Comparison of ENCODE assay signal across 8 cellular contexts in the genomic region with DNA sequence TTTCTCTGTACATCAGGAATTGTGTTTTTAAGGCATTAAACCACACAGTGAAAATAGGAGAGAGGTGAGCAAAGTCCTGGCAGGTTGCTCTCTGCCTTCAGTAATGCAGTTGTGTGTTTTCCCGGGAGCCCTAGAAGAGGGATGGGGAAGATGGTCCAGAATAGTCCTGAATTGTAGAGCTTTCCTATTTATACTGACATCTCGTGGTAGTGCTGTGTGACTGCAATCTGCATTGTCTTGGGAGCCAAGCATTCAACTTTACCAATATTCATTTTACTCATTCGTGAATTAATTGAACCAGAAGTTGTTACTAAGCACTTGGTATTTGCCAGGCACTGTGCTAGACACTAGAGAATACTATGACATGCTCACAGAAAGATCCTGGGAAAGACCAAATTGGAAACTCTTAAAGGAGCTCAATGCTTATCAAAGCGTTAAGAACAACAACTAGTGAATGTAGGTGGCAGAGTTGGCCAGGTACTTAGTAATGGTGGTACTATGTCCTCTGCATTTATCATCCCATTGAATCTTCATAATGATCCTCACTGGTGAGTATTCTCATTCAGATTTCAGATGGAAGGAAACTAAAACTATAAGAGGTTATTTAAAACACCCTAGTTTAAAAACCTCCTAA.
DNase-seq lines count a peak whose midpoint lies in the region; ATAC-seq, FAIRE-seq and TF ChIP-seq lines count a peak whose summit lies in the region.

No MANE protein-coding gene starts in this region.

- DNase-seq in DMS 273 treated with DMSO at 0.1 percent for 48 hours (lab: John Stamatoyannopoulos, UW) = peak; percentile 6
- DNase-seq in HCEC 1CT = peak; percentile 53
- DNase-seq in NCI-H226 = peak; percentile 30
- DNase-seq in bronchial epithelial cell (ENCODE audit: low read depth) = peak; percentile 49
- DNase-seq in left colon = no peak
- DNase-seq in urothelium cell line (ENCODE audit: low spot score) = peak; percentile 66
- DNase-seq in stimulated activated naive CD4-positive, alpha-beta T cell treated with Interleukin-2 at 50 U/mL for 16 hours (lab: John Stamatoyannopoulos, UW) = no peak
- DNase-seq in activated CD4-positive, alpha-beta T cell treated with anti-CD3 and anti-CD28 coated beads, Interleukin-2, amount 50 U/mL, for 1 hour = no peak

- peak; percentile 80 for TF ChIP-seq CTCF in bronchial epithelial cell (IDR thresholded peaks at IDR 0.05; ENCODE audit: insufficient read depth, low read length, severe bottlenecking)

- H3K4me3 ChIP-seq in bronchial epithelial cell (ENCODE audit: low read depth, low read length) = no peak overlapping the region

- intact Hi-C loops in left colon (cut with DNase I, micrococcal nuclease) = loop anchor here in 1 of 2 donors (5.0 kb wide), 2 partner anchors 209 to 1069 kb away; no protein-coding TSS in a partner anchor

- H3K36me3 ChIP-seq in bronchial epithelial cell (ENCODE audit: control insufficient read depth, insufficient read depth, low read length) = no peaks in the 10 kb centered on the region

- peak; percentile 72 for FAIRE-seq in bronchial epithelial cell (lab: Jason Lieb, UNC)
- FAIRE-seq in urothelium cell line (lab: Jason Lieb, UNC) = peak; percentile 40

- peak; percentile 36 for ATAC-seq in left colon

- no peaks in the 10 kb centered on the region for H3K27me3 ChIP-seq in bronchial epithelial cell (ENCODE audit: control insufficient read depth, insufficient read depth, low read length)

Comparison
In these comparisons a context has a peak if more than half of its experiments do, and no peak if none do; other contexts are left out.
1. DNase-seq: peak in DMS 273 treated with DMSO at 0.1 percent for 48 hours (single experiment), HCEC 1CT (single experiment), NCI-H226 (single experiment), bronchial epithelial cell (single experiment) and urothelium cell line (single experiment); none in left colon (0 of 2), stimulated activated naive CD4-positive, alpha-beta T cell treated with Interleukin-2 at 50 U/mL for 16 hours (single experiment) and activated CD4-positive, alpha-beta T cell treated with anti-CD3 and anti-CD28 coated beads, Interleukin-2, amount 50 U/mL, for 1 hour (single experiment).